Comparison of ENCODE assay signal across 8 cellular contexts in the genomic region with DNA sequence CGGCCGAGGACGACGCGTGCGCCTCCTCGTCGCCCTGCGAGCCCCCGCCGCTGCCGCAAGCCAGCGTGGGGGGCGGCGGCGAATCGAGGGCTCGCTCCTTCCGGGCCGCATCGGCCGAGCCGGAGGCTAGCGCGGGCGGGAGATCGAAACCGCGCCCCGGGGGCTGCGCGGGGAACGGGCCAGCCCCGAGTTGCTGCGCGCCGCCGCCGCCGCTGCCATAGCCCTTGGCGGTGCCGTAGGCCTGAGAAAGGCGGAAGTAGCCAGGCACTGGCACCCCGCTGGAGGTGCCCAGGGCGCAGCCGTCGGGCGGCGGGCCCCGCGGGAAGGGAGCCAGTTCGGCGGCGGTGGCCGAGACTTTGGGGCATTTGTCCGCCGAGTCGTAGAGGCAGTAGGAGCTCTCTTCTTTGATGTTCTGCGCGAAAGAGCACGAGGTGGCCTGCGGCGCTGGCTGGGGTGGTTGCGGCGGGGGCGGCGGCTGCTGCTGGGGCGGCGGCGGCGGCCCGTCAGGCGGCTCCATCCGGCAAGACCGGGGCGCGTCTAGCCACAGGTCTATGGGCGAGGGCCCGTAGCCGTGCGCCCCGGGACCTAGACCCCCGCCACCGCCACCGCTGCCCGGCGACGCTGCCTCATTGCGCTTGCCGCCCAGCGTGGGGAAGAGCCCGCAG. TPM values are rescaled to one million over a fixed set of nuclear protein-coding genes. Genes with fewer than 3 reads are reported as not detected.
DNase-seq lines count a peak whose midpoint lies in the region; TF ChIP-seq lines count a peak whose summit lies in the region.

No MANE protein-coding gene starts in this region.

- intact Hi-C loops in posterior vena cava (cut with DNase I), result no loop called here

- no peak for TF ChIP-seq CTCF in fibroblast of mammary gland (conservative IDR thresholded peaks at IDR 0.05; ENCODE audit: control insufficient read depth, insufficient read depth, low read depth, low read length)

- peak overlapping the region; percentile 60 for H3K4me3 ChIP-seq in fibroblast of mammary gland (ENCODE audit: control insufficient read depth, low read depth, low read length)

- peak; percentile 51 for DNase-seq in NK-92 treated with Interleukin-12 subunit alpha and Interleukin-12 subunit beta, amount 100 ng/mL, for 24 hours (lab: John Stamatoyannopoulos, UW)
- DNase-seq in NK-92 (lab: John Stamatoyannopoulos, UW; ENCODE audit: unreplicated experiment) (no peak), RKO (ENCODE audit: low spot score) (peak; percentile 54), fibroblast of mammary gland (ENCODE audit: low read depth) (no peak), posterior vena cava (ENCODE audit: low spot score) (peak; percentile 86), glomerular visceral epithelial cell (ENCODE audit: extremely low spot score) (no peak), GM19238 (ENCODE audit: insufficient read length, low spot score) (no peak)
- DNase-seq in stimulated activated CD4-positive, alpha-beta T cell treated with anti-CD3 and anti-CD28 coated beads, Interleukin-4, amount 100 ng/mL, for 4 hours, result no peak

RNA-seq across cellular contexts. Expression of gene HOXA10, which starts 0.6 kb away (rescaled TPM):
- 1 to 10 TPM; 8.9 to 9.2 TPM for total RNA-seq in posterior vena cava

RNA-seq across cellular contexts. Expression of gene HOXA9, which starts 8.2 kb away (rescaled TPM):
- 1 to 10 TPM; 7.4 TPM for total RNA-seq in posterior vena cava

RNA-seq across cellular contexts. Expression of gene HOXA11, which starts 11.5 kb away (rescaled TPM):
- 1 to 10 TPM in 1 of 2 donors, under 1 TPM in 1; 0.51 to 1.1 TPM for total RNA-seq in posterior vena cava

RNA-seq across cellular contexts. Expression of gene HOXA7, which starts 17.1 kb away (rescaled TPM):
- total RNA-seq in posterior vena cava, result 1 to 10 TPM; 6.2 to 6.7 TPM

RNA-seq across cellular contexts. Expression of gene HOXA3, which starts 21.2 kb away (rescaled TPM):
- total RNA-seq in posterior vena cava, result 1 to 10 TPM; 7.2 to 9.3 TPM

Comparison
In these comparisons a context has a peak if more than half of its experiments do, and no peak if none do; other contexts are left out.
1. DNase-seq: peak in NK-92 treated with Interleukin-12 subunit alpha and Interleukin-12 subunit beta, amount 100 ng/mL, for 24 hours (single experiment), RKO (single experiment) and posterior vena cava (single experiment); none in NK-92 (single experiment), fibroblast of mammary gland (single experiment), glomerular visceral epithelial cell (single experiment), stimulated activated CD4-positive, alpha-beta T cell treated with anti-CD3 and anti-CD28 coated beads, Interleukin-4, amount 100 ng/mL, for 4 hours (0 of 2) and GM19238 (single experiment).